ENCODE assay signal across 9 cellular contexts in the genomic region with DNA sequence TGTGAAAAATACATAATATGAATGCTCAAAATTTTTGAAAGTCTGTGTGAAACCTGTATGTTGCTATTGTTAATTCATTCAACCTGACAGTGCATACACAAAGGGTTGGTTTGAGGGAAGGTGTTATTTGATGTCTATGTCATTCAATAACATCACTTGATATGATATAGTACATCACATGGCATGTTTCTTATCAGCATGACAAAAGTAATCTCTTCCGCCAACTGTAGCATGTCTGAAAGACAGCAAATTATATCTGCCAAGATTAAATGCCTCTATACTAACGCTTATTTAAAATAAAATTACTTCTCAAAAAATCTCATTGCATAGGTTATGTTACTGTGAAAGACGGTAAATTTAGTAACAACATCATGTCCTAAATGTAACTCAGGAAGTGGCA.
DNase-seq lines count a peak whose midpoint lies in the region; ATAC-seq, FAIRE-seq and TF ChIP-seq lines count a peak whose summit lies in the region.
"Had no signal": no experiment of that assay in that cellular context is flagged by ENCODE, and none has a peak within 500 bp of the region (broad histone marks: within the 10 kb centered on the region; RNA-seq: fewer than 3 reads in every experiment).

No MANE protein-coding gene starts in this region.

- TF ChIP-seq RAD21 in HCT116 (IDR thresholded peaks at IDR 0.05; ENCODE audit: low read depth) = no peak

- no peaks in the 10 kb centered on the region for H3K79me2 ChIP-seq in HCT116 (ENCODE audit: insufficient read depth, low read length)
- H3K79me2 ChIP-seq in mesendoderm (ENCODE audit: control insufficient read depth, insufficient read depth, low read length) = no peaks in the 10 kb centered on the region

- H3K9me3 ChIP-seq in HCT116 (ENCODE audit: control insufficient read depth in 1 of 2, insufficient read depth in 1 of 2, low read depth in 1 of 2, low read length in 2 of 2) (no peaks in the 10 kb centered on the region), SK-N-MC (ENCODE audit: low read depth, low read length) (0 out of 2 replicates have a peak, but pooled peaks cover 5% of the 10 kb centered on the region), kidney (ENCODE audit: control insufficient read depth in 1 of 2, low read length in 2 of 2) (no peaks in the 10 kb centered on the region)
- H3K9me3 ChIP-seq: HAP-1 had no signal

- FAIRE-seq in kidney (lab: Jason Lieb, UNC) = no peak

- WGBS in mesendoderm (ENCODE audit: extremely low coverage, insufficient coverage, low lambda C conversion rate) = 100% methylated on average over 1 of the region's 3 CpGs

- H3K4ac ChIP-seq in mesendoderm (ENCODE audit: low read depth, low read length) = no peak overlapping the region

- intact Hi-C loops in HCT116 (cut with micrococcal nuclease) = loop anchor here (1.0 kb wide), 1 partner anchor 38 kb away; no protein-coding TSS in a partner anchor
- intact Hi-C loops in kidney (cut with DNase I) = no loop called here

- POLR2A ChIA-PET in HCT116 (lab: Charles Lee) = no interaction called here

- no peak for TF ChIP-seq POLR2A in HCT116 (IDR thresholded peaks at IDR 0.05; ENCODE audit: borderline replicate concordance, extremely low read depth, insufficient read depth, insufficient read length)

- no peak overlapping the region for H3K23ac ChIP-seq in mesendoderm (ENCODE audit: low read length)

- H3K18ac ChIP-seq in mesendoderm (ENCODE audit: low read length) = no peak overlapping the region

- no peak overlapping the region for H4K8ac ChIP-seq in mesendoderm (ENCODE audit: low read depth, low read length)

- H4K5ac ChIP-seq in mesendoderm (ENCODE audit: low read length) = no peak overlapping the region

- H3K4me1 ChIP-seq in HCT116 (ENCODE audit: control insufficient read depth in 1 of 2, insufficient read depth in 2 of 2, low read length in 2 of 2) (no peaks in the 10 kb centered on the region), mesendoderm (ENCODE audit: control insufficient read depth, low read depth, low read length) (no peaks in the 10 kb centered on the region), kidney (ENCODE audit: control insufficient read depth in 1 of 2, insufficient read depth in 1 of 2, low read depth in 1 of 2, low read length in 2 of 2) (no peaks in the 10 kb centered on the region)
- H3K4me1 ChIP-seq: HAP-1 had no signal

- RAD21 ChIA-PET in HCT116 (lab: Charles Lee; ENCODE audit: low non-redundant PET in 1 of 2, low total read pairs in 2 of 2, uncharacterized antibody in 2 of 2, unreplicated experiment in 2 of 2) = no interaction called here

- no peaks in the 10 kb centered on the region for H3K9me2 ChIP-seq in HCT116 (ENCODE audit: insufficient read depth)

- no peak overlapping the region for H2BK5ac ChIP-seq in mesendoderm (ENCODE audit: low read length)

- no TSS peak for BruUV-seq in HCT116 (replicated peaks; lab: Mats Ljungman, UMichigan)

- H3K79me1 ChIP-seq in mesendoderm (ENCODE audit: low read length) = no peaks in the 10 kb centered on the region

- H3K9ac ChIP-seq in HCT116 (ENCODE audit: low read length) (no peak overlapping the region), SK-N-MC (ENCODE audit: insufficient read length) (no peak overlapping the region), mesendoderm (ENCODE audit: low read length) (no peak overlapping the region), kidney (ENCODE audit: low read length in 2 of 2) (no peak overlapping the region)

- TF ChIP-seq CTCF in HCT116 (IDR thresholded peaks at IDR 0.05 in 2 of 3, conservative IDR thresholded peaks at IDR 0.05 in 1 of 3; ENCODE audit: borderline replicate concordance in 1 of 3, insufficient read depth in 1 of 3, low read depth in 2 of 3, low read length in 2 of 3) (no peak), kidney (IDR thresholded peaks at IDR 0.05; ENCODE audit: borderline replicate concordance, extremely low read depth, insufficient read depth) (no peak)

- H3K27ac ChIP-seq in HCT116 (ENCODE audit: low read depth, low read length) = no peak overlapping the region
- 0 out of 2 replicates have a peak overlapping the region, but pooled peaks have one; percentile 30 for H3K27ac ChIP-seq in SK-N-MC
- no peak overlapping the region for H3K27ac ChIP-seq in mesendoderm (ENCODE audit: low read depth, low read length)
- no peak overlapping the region for H3K27ac ChIP-seq in kidney (ENCODE audit: low read depth in 2 of 2, low read length in 2 of 2)

- no peak overlapping the region for H2BK15ac ChIP-seq in mesendoderm (replicated peaks; ENCODE audit: low read depth)

- H2AFZ ChIP-seq in HCT116 (ENCODE audit: low read depth, low read length, poor library complexity, severe bottlenecking) = peak overlapping the region; percentile 38

- CTCF ChIA-PET in HCT116 (lab: Charles Lee) = interaction anchor here (0.7 to 1.7 kb wide), 3 partner anchors 12 to 306 kb away, joined by 3 to 5 read pairs (median 5); no protein-coding TSS in a partner anchor

- no peak overlapping the region for H2BK120ac ChIP-seq in mesendoderm (ENCODE audit: low read depth, low read length)

- no peak overlapping the region for H3K56ac ChIP-seq in mesendoderm (ENCODE audit: low read length)

- no peak overlapping the region for H3K4me2 ChIP-seq in HCT116 (ENCODE audit: low read length)
- H3K4me2 ChIP-seq in mesendoderm (ENCODE audit: low read length) = no peak overlapping the region

- DNase-seq in HCT116 (ENCODE audit: low read depth, low spot score) = no peak
- peak; percentile 49 for DNase-seq in NCI-H146 (lab: John Stamatoyannopoulos, UW)
- no peak for DNase-seq in SK-N-MC (ENCODE audit: low read depth, low spot score)
- DNase-seq in mesendoderm = peak; percentile 1
- no peak for DNase-seq in G401 (ENCODE audit: low spot score)
- no peak for DNase-seq in kidney
- DNase-seq: C1 segment of cervical spinal cord had no signal

- no peak overlapping the region for H3K4me3 ChIP-seq in HCT116 (replicated peaks in 1 of 2; ENCODE audit: low read depth in 1 of 2, low read length in 2 of 2)
- H3K4me3 ChIP-seq in SK-N-MC = no peak overlapping the region
- no peak overlapping the region for H3K4me3 ChIP-seq in mesendoderm (ENCODE audit: low read length)
- H3K4me3 ChIP-seq in kidney (ENCODE audit: low read length in 2 of 2) = no peak overlapping the region
- H3K4me3 ChIP-seq: HAP-1 had no signal

- H3K36me3 ChIP-seq in HCT116 (ENCODE audit: control insufficient read depth in 1 of 2, insufficient read depth in 2 of 2, low read length in 2 of 2) (no peaks in the 10 kb centered on the region), SK-N-MC (ENCODE audit: insufficient read depth, low read length) (no peaks in the 10 kb centered on the region), mesendoderm (ENCODE audit: control insufficient read depth, insufficient read depth, low read length) (no peaks in the 10 kb centered on the region), kidney (ENCODE audit: control insufficient read depth in 1 of 2, insufficient read depth in 2 of 2, low read length in 2 of 2) (no peaks in the 10 kb centered on the region)
- H3K36me3 ChIP-seq: HAP-1 had no signal

- no peaks in the 10 kb centered on the region for H3K27me3 ChIP-seq in HCT116 (ENCODE audit: insufficient read depth, low read length)
- H3K27me3 ChIP-seq in mesendoderm (ENCODE audit: insufficient read depth, low read length, poor library complexity) = no peaks in the 10 kb centered on the region

- H2AK5ac ChIP-seq in mesendoderm (ENCODE audit: low read length) = no peak overlapping the region

- no peaks in the 10 kb centered on the region for H4K20me1 ChIP-seq in HCT116 (ENCODE audit: insufficient read depth)

- in situ Hi-C loops in G401 (cut with HindIII; ENCODE audit: low sequenced_read_pairs) = no loop called here

- ATAC-seq in HCT116 = no peak
- ATAC-seq in GM18868 (IDR thresholded peaks at IDR 0.05; ENCODE audit: unreplicated experiment) = no peak

TF ChIP-seq in HCT116, 20 proteins besides CTCF, POLR2A, EP300 and RAD21 (continues in another document):
- TF ChIP-seq FOSL1 (IDR thresholded peaks at IDR 0.05; ENCODE audit: low read depth) (no peak), YY1 (IDR thresholded peaks at IDR 0.05; ENCODE audit: extremely low read depth, insufficient replicate concordance, low read depth, low read length) (no peak), SIN3A (IDR thresholded peaks at IDR 0.05; ENCODE audit: low read depth) (no peak), ZNF274 (IDR thresholded peaks at IDR 0.05; ENCODE audit: low read depth, low read length) (no peak), ELF1 (IDR thresholded peaks at IDR 0.05; ENCODE audit: borderline replicate concordance, low read depth) (no peak), POLR2AphosphoS5 (IDR thresholded peaks at IDR 0.05; ENCODE audit: low read depth, low read length) (no peak), CBX3 (IDR thresholded peaks at IDR 0.05; ENCODE audit: low read depth) (no peak), JUND (IDR thresholded peaks at IDR 0.05) (no peak), EZH2 (IDR thresholded peaks at IDR 0.05) (no peak), SP1 (IDR thresholded peaks at IDR 0.05; ENCODE audit: low read depth) (no peak)
- TF ChIP-seq, protein P1, sequence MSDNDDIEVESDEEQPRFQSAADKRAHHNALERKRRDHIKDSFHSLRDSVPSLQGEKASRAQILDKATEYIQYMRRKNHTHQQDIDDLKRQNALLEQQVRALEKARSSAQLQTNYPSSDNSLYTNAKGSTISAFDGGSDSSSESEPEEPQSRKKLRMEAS (IDR thresholded peaks at IDR 0.05) = no peak
- TF ChIP-seq, protein P2, sequence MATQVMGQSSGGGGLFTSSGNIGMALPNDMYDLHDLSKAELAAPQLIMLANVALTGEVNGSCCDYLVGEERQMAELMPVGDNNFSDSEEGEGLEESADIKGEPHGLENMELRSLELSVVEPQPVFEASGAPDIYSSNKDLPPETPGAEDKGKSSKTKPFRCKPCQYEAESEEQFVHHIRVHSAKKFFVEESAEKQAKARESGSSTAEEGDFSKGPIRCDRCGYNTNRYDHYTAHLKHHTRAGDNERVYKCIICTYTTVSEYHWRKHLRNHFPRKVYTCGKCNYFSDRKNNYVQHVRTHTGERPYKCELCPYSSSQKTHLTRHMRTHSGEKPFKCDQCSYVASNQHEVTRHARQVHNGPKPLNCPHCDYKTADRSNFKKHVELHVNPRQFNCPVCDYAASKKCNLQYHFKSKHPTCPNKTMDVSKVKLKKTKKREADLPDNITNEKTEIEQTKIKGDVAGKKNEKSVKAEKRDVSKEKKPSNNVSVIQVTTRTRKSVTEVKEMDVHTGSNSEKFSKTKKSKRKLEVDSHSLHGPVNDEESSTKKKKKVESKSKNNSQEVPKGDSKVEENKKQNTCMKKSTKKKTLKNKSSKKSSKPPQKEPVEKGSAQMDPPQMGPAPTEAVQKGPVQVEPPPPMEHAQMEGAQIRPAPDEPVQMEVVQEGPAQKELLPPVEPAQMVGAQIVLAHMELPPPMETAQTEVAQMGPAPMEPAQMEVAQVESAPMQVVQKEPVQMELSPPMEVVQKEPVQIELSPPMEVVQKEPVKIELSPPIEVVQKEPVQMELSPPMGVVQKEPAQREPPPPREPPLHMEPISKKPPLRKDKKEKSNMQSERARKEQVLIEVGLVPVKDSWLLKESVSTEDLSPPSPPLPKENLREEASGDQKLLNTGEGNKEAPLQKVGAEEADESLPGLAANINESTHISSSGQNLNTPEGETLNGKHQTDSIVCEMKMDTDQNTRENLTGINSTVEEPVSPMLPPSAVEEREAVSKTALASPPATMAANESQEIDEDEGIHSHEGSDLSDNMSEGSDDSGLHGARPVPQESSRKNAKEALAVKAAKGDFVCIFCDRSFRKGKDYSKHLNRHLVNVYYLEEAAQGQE (IDR thresholded peaks at IDR 0.05; ENCODE audit: low read depth) = no peak

Comparison
In these comparisons a context has a peak if more than half of its experiments do, and no peak if none do; other contexts are left out.
1. DNase-seq: peak in NCI-H146 (single experiment) and mesendoderm (single experiment); none in HCT116 (single experiment), SK-N-MC (single experiment), G401 (single experiment) and kidney (single experiment).